In the genomic region with DNA sequence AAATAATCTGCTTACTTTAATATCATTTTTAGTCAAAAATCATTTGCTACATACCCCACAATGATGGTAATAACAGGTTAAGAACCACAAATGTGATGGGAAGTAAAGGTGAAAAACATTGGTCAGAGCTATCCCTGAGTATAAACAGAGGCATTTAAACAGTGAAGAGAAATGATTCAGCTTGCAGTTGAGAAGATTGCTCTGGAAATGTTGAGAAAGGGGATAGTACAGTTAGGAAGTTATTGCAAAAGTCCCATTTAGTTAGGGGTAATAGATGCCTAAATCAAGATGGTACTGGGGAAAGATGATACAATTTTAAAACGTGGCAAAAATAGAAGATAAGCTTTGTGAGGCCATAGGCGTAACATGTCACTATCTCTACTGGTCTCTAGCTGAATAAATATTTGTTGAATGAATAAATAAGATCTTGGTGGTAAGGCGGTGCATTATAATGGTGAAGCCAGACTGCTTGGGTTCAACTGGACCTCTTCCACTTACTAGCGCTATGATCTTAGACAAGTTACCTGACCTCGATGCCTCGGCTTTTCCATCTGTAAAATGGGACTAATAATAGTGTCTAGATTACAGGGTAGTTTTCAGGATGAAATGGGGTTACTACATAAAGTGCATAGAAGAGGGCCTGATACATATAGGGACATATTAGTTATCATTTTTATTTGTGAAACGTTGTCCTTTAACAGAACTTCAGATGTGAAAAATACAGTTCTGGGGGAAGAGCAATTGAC, we compare ENCODE assay signal across 9 cellular contexts. TPM values are rescaled to one million over a fixed set of nuclear protein-coding genes. Genes with fewer than 3 reads are reported as not detected.
DNase-seq lines count a peak whose midpoint lies in the region; ATAC-seq, FAIRE-seq and TF ChIP-seq lines count a peak whose summit lies in the region.
"Had no signal": no experiment of that assay in that cellular context is flagged by ENCODE, and none has a peak within 500 bp of the region (broad histone marks: within the 10 kb centered on the region; RNA-seq: fewer than 3 reads in every experiment).

No MANE protein-coding gene starts in this region.

- DNase-seq in activated naive CD8-positive, alpha-beta T cell treated with anti-CD3 and anti-CD28 coated beads, Interleukin-2, amount 50 U/mL, for 24 hours = no peak
- DNase-seq in keratinocyte (ENCODE audit: low read depth, low spot score) (no peak), substantia nigra (lab: John Stamatoyannopoulos, UW) (no peak), NCI-H2227 treated with DMSO at 0.1 percent for 48 hours (lab: John Stamatoyannopoulos, UW) (no peak)
- DNase-seq in effector CD4-positive, alpha-beta T cell = no peak
- DNase-seq: activated CD4-positive, alpha-beta T cell treated with anti-CD3 and anti-CD28 coated beads, Interleukin-2, amount 50 U/mL, for 48 hours had no signal

- H3K4me3 Mint-ChIP-seq in IgD-negative memory B cell = peak overlapping the region in 3 of 4 donors; percentile 23 to 97 (median 94)
- H3K4me3 Mint-ChIP-seq in activated naive CD8-positive, alpha-beta T cell treated with anti-CD3 and anti-CD28 coated beads, Interleukin-2, amount 50 U/mL, for 24 hours = peak overlapping the region; percentile 98
- peak overlapping the region; percentile 91 for H3K4me3 Mint-ChIP-seq in stimulated activated memory B cell treated with anti-CD40 and anti-IgM and Interleukin-4, amounts not matched to agents 10 μg/mL and 1 μg/mL and 100 μg/mL, for 72 hours

- H3K4me3 ChIP-seq in keratinocyte (ENCODE audit: control insufficient read depth in 2 of 3, extremely low read depth in 1 of 3, insufficient read depth in 2 of 3, low read depth in 1 of 3, low read length in 3 of 3) = no peak overlapping the region

- peak overlapping the region; percentile 97 for H3K4me2 ChIP-seq in keratinocyte (ENCODE audit: control insufficient read depth, extremely low read depth, insufficient read depth, low read depth, low read length)

- peaks cover 2% of the 10 kb centered on the region for H3K36me3 Mint-ChIP-seq in IgD-negative memory B cell
- H3K36me3 Mint-ChIP-seq in activated naive CD8-positive, alpha-beta T cell treated with anti-CD3 and anti-CD28 coated beads, Interleukin-2, amount 50 U/mL, for 24 hours (ENCODE audit: low read depth) = peaks cover 21% of the 10 kb centered on the region
- H3K36me3 Mint-ChIP-seq in stimulated activated memory B cell treated with anti-CD40 and anti-IgM and Interleukin-4, amounts not matched to agents 10 μg/mL and 1 μg/mL and 100 μg/mL, for 72 hours = peaks cover 10% of the 10 kb centered on the region

- no peaks in the 10 kb centered on the region for H3K9me1 ChIP-seq in keratinocyte (ENCODE audit: control insufficient read depth, extremely low read depth, insufficient read depth, low read length)

- H2AFZ ChIP-seq in keratinocyte (ENCODE audit: control insufficient read depth, low read length) = no peak overlapping the region

- H4K20me1 ChIP-seq in keratinocyte (ENCODE audit: control insufficient read depth, extremely low read depth, insufficient read depth, low read length) = peaks cover 8% of the 10 kb centered on the region

- no peak overlapping the region for H3K9ac ChIP-seq in keratinocyte (ENCODE audit: control insufficient read depth, extremely low read depth, insufficient read depth, low read length)

- H3K9me3 ChIP-seq in keratinocyte (ENCODE audit: control insufficient read depth, low read depth, low read length) = no peaks in the 10 kb centered on the region

- TF ChIP-seq CTCF in keratinocyte (optimal IDR thresholded peaks at IDR 0.05 in 1 of 3, IDR thresholded peaks at IDR 0.05 in 1 of 3, conservative IDR thresholded peaks at IDR 0.05 in 1 of 3; ENCODE audit: extremely low read depth in 1 of 3, insufficient read depth in 2 of 3, low read length in 3 of 3) = no peak

- H3K36me3 ChIP-seq in keratinocyte (ENCODE audit: control insufficient read depth in 2 of 2, extremely low read depth in 1 of 2, insufficient read depth in 2 of 2, low read length in 2 of 2) = peaks cover 6 to 10% of the 10 kb centered on the region in 2 experiments

- no peak overlapping the region for H3K27ac ChIP-seq in keratinocyte (ENCODE audit: control insufficient read depth, insufficient read depth, low read length)
- no peak overlapping the region for H3K27ac ChIP-seq in substantia nigra (ENCODE audit: low read depth, low read length, poor library complexity, severe bottlenecking)

- peaks cover 24% of the 10 kb centered on the region for H3K4me1 ChIP-seq in keratinocyte (ENCODE audit: control insufficient read depth, extremely low read depth, insufficient read depth, low read length)

- dilution Hi-C loops in keratinocyte (cut with MboI; ENCODE audit: extremely low pct_ligation_motif_present, low sequenced_read_pairs) = no loop called here

- peaks cover 21 to 23% (median 23%) of the 10 kb centered on the region in 3 donors for H3K4me1 Mint-ChIP-seq in IgD-negative memory B cell
- H3K4me1 Mint-ChIP-seq in activated naive CD8-positive, alpha-beta T cell treated with anti-CD3 and anti-CD28 coated beads, Interleukin-2, amount 50 U/mL, for 24 hours = peaks cover 35% of the 10 kb centered on the region
- H3K4me1 Mint-ChIP-seq in stimulated activated memory B cell treated with anti-CD40 and anti-IgM and Interleukin-4, amounts not matched to agents 10 μg/mL and 1 μg/mL and 100 μg/mL, for 72 hours = peaks cover 24% of the 10 kb centered on the region

- no peaks in the 10 kb centered on the region for H3K27me3 ChIP-seq in keratinocyte (ENCODE audit: control insufficient read depth, extremely low read depth, insufficient read depth, low read length)

- H3K27ac Mint-ChIP-seq in IgD-negative memory B cell = peak overlapping the region in 2 of 3 donors; percentile 76 to 97
- peak overlapping the region; percentile 10 for H3K27ac Mint-ChIP-seq in activated naive CD8-positive, alpha-beta T cell treated with anti-CD3 and anti-CD28 coated beads, Interleukin-2, amount 50 U/mL, for 24 hours
- peak overlapping the region; percentile 99 for H3K27ac Mint-ChIP-seq in stimulated activated memory B cell treated with anti-CD40 and anti-IgM and Interleukin-4, amounts not matched to agents 10 μg/mL and 1 μg/mL and 100 μg/mL, for 72 hours

- H3K27me3 Mint-ChIP-seq in IgD-negative memory B cell = no peaks in the 10 kb centered on the region
- H3K27me3 Mint-ChIP-seq in activated naive CD8-positive, alpha-beta T cell treated with anti-CD3 and anti-CD28 coated beads, Interleukin-2, amount 50 U/mL, for 24 hours = no peaks in the 10 kb centered on the region
- H3K27me3 Mint-ChIP-seq in stimulated activated memory B cell treated with anti-CD40 and anti-IgM and Interleukin-4, amounts not matched to agents 10 μg/mL and 1 μg/mL and 100 μg/mL, for 72 hours = no peaks in the 10 kb centered on the region

- FAIRE-seq in keratinocyte (lab: Jason Lieb, UNC) = no peak
- FAIRE-seq: colon had no signal

- no peak for ATAC-seq in activated naive CD8-positive, alpha-beta T cell treated with anti-CD3 and anti-CD28 coated beads, Interleukin-2, amount 50 U/mL, for 24 hours
- ATAC-seq in stimulated activated memory B cell treated with anti-CD40 and anti-IgM and Interleukin-4, amounts not matched to agents 10 μg/mL and 1 μg/mL and 100 μg/mL, for 72 hours = no peak

- peaks cover 29% of the 10 kb centered on the region for H3K79me2 ChIP-seq in keratinocyte (ENCODE audit: control insufficient read depth, insufficient read depth, low read length)

- no peaks in the 10 kb centered on the region for H3K9me3 Mint-ChIP-seq in IgD-negative memory B cell
- H3K9me3 Mint-ChIP-seq in activated naive CD8-positive, alpha-beta T cell treated with anti-CD3 and anti-CD28 coated beads, Interleukin-2, amount 50 U/mL, for 24 hours = no peaks in the 10 kb centered on the region
- H3K9me3 Mint-ChIP-seq in stimulated activated memory B cell treated with anti-CD40 and anti-IgM and Interleukin-4, amounts not matched to agents 10 μg/mL and 1 μg/mL and 100 μg/mL, for 72 hours = no peaks in the 10 kb centered on the region

RNA-seq across cellular contexts. Expression of a gene that starts 2.0 kb away (rescaled TPM):
- polyA plus RNA-seq in IgD-negative memory B cell = 140 TPM
- 297 to 402 TPM (median 326 TPM) in 3 replicates for polyA plus RNA-seq in keratinocyte
- 552 TPM for polyA plus RNA-seq in keratinocyte (2011; ENCODE audit: low read depth)
- 254 and 501 TPM in 2 replicates for polyA plus RNA-seq in keratinocyte (2011; cell fraction: cytosol; rRNA removed)
- polyA plus RNA-seq in keratinocyte (2011; cell fraction: nucleus; rRNA removed) = 251 and 289 TPM in 2 replicates
- polyA plus RNA-seq in keratinocyte (2012; ENCODE audit: low replicate concordance) = 318 and 409 TPM in 2 replicates
- polyA minus RNA-seq in keratinocyte = 283 to 517 TPM (median 357 TPM) in 3 replicates
- 315 TPM for polyA minus RNA-seq in keratinocyte (2011; cell fraction: cytosol; rRNA and poly(A)+ RNA removed)
- polyA minus RNA-seq in keratinocyte (2011; cell fraction: nucleus; rRNA and poly(A)+ RNA removed) = 128 and 247 TPM in 2 replicates

RNA-seq across cellular contexts. Expression of a gene that starts 54.8 kb away (rescaled TPM):
- 83.8 TPM for polyA plus RNA-seq in IgD-negative memory B cell
- 40.2 to 70.4 TPM (median 48.0 TPM) in 3 replicates for polyA plus RNA-seq in keratinocyte
- 350 TPM for polyA plus RNA-seq in keratinocyte (2011; ENCODE audit: low read depth)
- 11.0 and 26.5 TPM in 2 replicates for polyA plus RNA-seq in keratinocyte (2011; cell fraction: cytosol; rRNA removed)
- polyA plus RNA-seq in keratinocyte (2011; cell fraction: nucleus; rRNA removed) = 83.7 and 132 TPM in 2 replicates
- 31.6 and 131 TPM in 2 replicates for polyA plus RNA-seq in keratinocyte (2012; ENCODE audit: low replicate concordance)
- 6.5 to 35.2 TPM (median 14.1 TPM) in 3 replicates for polyA minus RNA-seq in keratinocyte
- polyA minus RNA-seq in keratinocyte (2011; cell fraction: cytosol; rRNA and poly(A)+ RNA removed) = 18.4 TPM
- polyA minus RNA-seq in keratinocyte (2011; cell fraction: nucleus; rRNA and poly(A)+ RNA removed) = 29.6 and 52.5 TPM in 2 replicates

Comparison
In these comparisons a context has a peak if more than half of its experiments do, and no peak if none do; other contexts are left out.
1. H3K27ac Mint-ChIP-seq: peak in every context shown above with its lines; median percentile 99 in stimulated activated memory B cell treated with anti-CD40 and anti-IgM and Interleukin-4, amounts not matched to agents 10 μg/mL and 1 μg/mL and 100 μg/mL, for 72 hours; 86 in IgD-negative memory B cell; 10 in activated naive CD8-positive, alpha-beta T cell treated with anti-CD3 and anti-CD28 coated beads, Interleukin-2, amount 50 U/mL, for 24 hours.